In the genomic region with DNA sequence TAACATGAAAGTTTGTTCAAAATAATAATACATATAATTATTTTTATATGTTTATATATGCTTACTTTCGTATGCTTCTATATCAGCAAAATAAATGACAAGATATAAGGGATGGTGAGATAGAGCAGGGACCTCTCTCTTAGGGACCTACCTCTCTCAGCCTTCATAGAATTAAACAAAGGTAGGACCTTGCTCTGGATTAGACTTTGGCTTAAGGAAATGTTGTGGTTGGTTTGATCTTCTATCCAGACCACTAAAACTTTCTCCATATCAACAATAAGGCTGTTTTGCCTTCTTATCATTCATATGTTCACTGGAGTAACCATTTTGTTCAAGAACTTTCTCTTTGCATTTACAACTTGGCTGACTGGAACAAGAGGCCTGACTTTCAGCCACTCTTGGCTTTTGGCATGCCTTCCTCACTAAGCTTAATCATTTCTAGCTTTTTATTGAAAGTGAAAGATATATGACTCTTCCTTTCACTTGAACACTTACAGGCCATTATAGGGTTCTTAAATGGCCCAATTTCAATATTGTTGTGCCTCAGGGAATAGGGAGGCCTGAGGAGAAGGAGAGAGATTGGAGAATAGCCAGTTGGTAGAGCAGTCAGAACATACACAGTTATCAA, we compare ENCODE assay signal across 13 cellular contexts. TPM values are rescaled to one million over a fixed set of nuclear protein-coding genes. Genes with fewer than 3 reads are reported as not detected.
A peak's percentile ranks its signal among the peaks of the same experiment; 100 is the strongest.
DNase-seq lines count a peak whose midpoint lies in the region; ATAC-seq, FAIRE-seq and TF ChIP-seq lines count a peak whose summit lies in the region.
"Had no signal": no experiment of that assay in that cellular context is flagged by ENCODE, and none has a peak within 500 bp of the region (broad histone marks: within the 10 kb centered on the region; RNA-seq: fewer than 3 reads in every experiment).

No MANE protein-coding gene starts in this region.

- no peak overlapping the region for H3K23ac ChIP-seq in neuronal stem cell (ENCODE audit: low read depth, low read length, poor library complexity)

- peak; percentile 55 for ATAC-seq in GM18508 (IDR thresholded peaks at IDR 0.05; ENCODE audit: insufficient read depth, unreplicated experiment)
- ATAC-seq in GM19455 (IDR thresholded peaks at IDR 0.05; ENCODE audit: unreplicated experiment) = peak; percentile 70
- peak; percentile 73 for ATAC-seq in HG02973 (IDR thresholded peaks at IDR 0.05; ENCODE audit: unreplicated experiment)
- peak; percentile 42 for ATAC-seq in activated naive CD8-positive, alpha-beta T cell treated with anti-CD3 and anti-CD28 coated beads, Interleukin-2, amount 10 ng/mL, durations not matched to agents 7 days and 5 days (ENCODE audit: low read depth)

- H3K14ac ChIP-seq in neuronal stem cell (ENCODE audit: low read length) = no peak overlapping the region

- H3K9ac ChIP-seq in kidney (ENCODE audit: low read length in 2 of 2) = no peak overlapping the region
- no peak overlapping the region for H3K9ac ChIP-seq in neuronal stem cell (ENCODE audit: low read depth, low read length, poor library complexity)

- H2AFZ ChIP-seq in neuronal stem cell (ENCODE audit: low read length) = no peak overlapping the region

- H3K36me3 Mint-ChIP-seq in activated naive CD8-positive, alpha-beta T cell treated with anti-CD3 and anti-CD28 coated beads, Interleukin-2, amount 10 ng/mL, durations not matched to agents 7 days and 5 days = peaks cover 11% of the 10 kb centered on the region

- H4K8ac ChIP-seq in neuronal stem cell (ENCODE audit: low read depth, low read length) = no peak overlapping the region

- no peaks in the 10 kb centered on the region for H3K36me3 ChIP-seq in kidney (ENCODE audit: control insufficient read depth in 1 of 2, insufficient read depth in 2 of 2, low read length in 2 of 2)
- H3K36me3 ChIP-seq in neuronal stem cell (replicated peaks in 1 of 2; ENCODE audit: control insufficient read depth in 2 of 2, insufficient read depth in 2 of 2, low read length in 2 of 2) = no peaks in the 10 kb centered on the region
- H3K36me3 ChIP-seq: thoracic aorta had no signal

- POLR2A ChIA-PET in activated naive CD8-positive, alpha-beta T cell treated with anti-CD3 and anti-CD28 coated beads, Interleukin-2, amount 10 ng/mL, durations not matched to agents 7 days and 5 days (lab: Charles Lee) = no interaction called here

- no peaks in the 10 kb centered on the region for H3K9me3 ChIP-seq in kidney (ENCODE audit: control insufficient read depth in 1 of 2, low read length in 2 of 2)
- no peaks in the 10 kb centered on the region for H3K9me3 ChIP-seq in neuronal stem cell (replicated peaks in 1 of 2; ENCODE audit: control insufficient read depth in 2 of 2, insufficient read depth in 1 of 2, low read depth in 1 of 2, low read length in 2 of 2)
- H3K9me3 ChIP-seq: thoracic aorta had no signal

- no peak overlapping the region for H2BK15ac ChIP-seq in neuronal stem cell (ENCODE audit: low read length)

- peaks cover 2% of the 10 kb centered on the region for H3K27me3 Mint-ChIP-seq in activated naive CD8-positive, alpha-beta T cell treated with anti-CD3 and anti-CD28 coated beads, Interleukin-2, amount 10 ng/mL, durations not matched to agents 7 days and 5 days

- H2BK12ac ChIP-seq in neuronal stem cell (ENCODE audit: low read length) = no peak overlapping the region

- no CpG with 5 or more reads among the region's 1 CpG for WGBS in neuronal stem cell (ENCODE audit: extremely low coverage in 2 of 2, insufficient read length in 2 of 2, insufficient replicate concordance in 1 of 2), 2 donors

- intact Hi-C loops in kidney (cut with DNase I) = no loop called here

- no peak overlapping the region for H4K91ac ChIP-seq in neuronal stem cell (ENCODE audit: low read depth, low read length, poor library complexity)

- peak overlapping the region; percentile 28 for H3K4me3 Mint-ChIP-seq in activated naive CD8-positive, alpha-beta T cell treated with anti-CD3 and anti-CD28 coated beads, Interleukin-2, amount 10 ng/mL, durations not matched to agents 7 days and 5 days

- no peak overlapping the region for H3K18ac ChIP-seq in neuronal stem cell (ENCODE audit: low read length)

- H3K4me1 ChIP-seq in kidney (ENCODE audit: control insufficient read depth in 1 of 2, insufficient read depth in 1 of 2, low read depth in 1 of 2, low read length in 2 of 2) (peaks cover 3 to 4% of the 10 kb centered on the region in 2 donors), neuronal stem cell (ENCODE audit: control insufficient read depth in 2 of 2, insufficient read depth in 1 of 2, low read depth in 1 of 2, low read length in 2 of 2) (no peaks in the 10 kb centered on the region)

- peaks cover 23% of the 10 kb centered on the region for H3K4me1 Mint-ChIP-seq in activated naive CD8-positive, alpha-beta T cell treated with anti-CD3 and anti-CD28 coated beads, Interleukin-2, amount 10 ng/mL, durations not matched to agents 7 days and 5 days

- H3K4me3 ChIP-seq in kidney (ENCODE audit: low read length in 2 of 2) (peak overlapping the region in 1 of 2 donors; percentile 6), neuronal stem cell (ENCODE audit: low read length in 2 of 2) (no peak overlapping the region)
- H3K4me3 ChIP-seq: thoracic aorta had no signal

- no peaks in the 10 kb centered on the region for H3K79me1 ChIP-seq in neuronal stem cell (ENCODE audit: low read depth, low read length)

- H3K27ac ChIP-seq in kidney (ENCODE audit: low read depth in 2 of 2, low read length in 2 of 2) (peak overlapping the region in 1 of 2 donors; percentile 81), neuronal stem cell (replicated peaks; ENCODE audit: low read length) (no peak overlapping the region)
- H3K27ac ChIP-seq: thoracic aorta had no signal

- no peak for DNase-seq in activated naive CD8-positive, alpha-beta T cell treated with anti-CD3 and anti-CD28 coated beads, Interleukin-2, amount 10 ng/mL, durations not matched to agents 7 days and 5 days
- DNase-seq in NOMO-1 treated with dmso at 0.1 percent for 144 hours (lab: John Stamatoyannopoulos, UW; ENCODE audit: unreplicated experiment) (no peak), kidney (no peak), neuronal stem cell (ENCODE audit: low spot score) (no peak), NCI-H1436 treated with DMSO at 0.1 percent for 48 hours (lab: John Stamatoyannopoulos, UW) (no peak)
- DNase-seq: mammary epithelial cell; NCI-H446 treated with DMSO at 0.1 percent for 48 hours; stimulated activated CD4-positive, alpha-beta T cell treated with anti-CD3 and anti-CD28 coated beads, Interleukin-12 subunit alpha, Interleukin-12 subunit beta, amount 100 ng/mL, for 4 hours; T-helper 9 cell had no signal

- no peak overlapping the region for H3K4ac ChIP-seq in neuronal stem cell (ENCODE audit: low read length)

- H3K4me2 ChIP-seq in neuronal stem cell (ENCODE audit: insufficient read depth, low read length, poor library complexity, severe bottlenecking) = no peak overlapping the region

- H2AK5ac ChIP-seq in neuronal stem cell (ENCODE audit: low read depth, low read length) = no peak overlapping the region

- H2BK5ac ChIP-seq in neuronal stem cell (ENCODE audit: low read length) = no peak overlapping the region

- peak overlapping the region; percentile 37 for H3K27ac Mint-ChIP-seq in activated naive CD8-positive, alpha-beta T cell treated with anti-CD3 and anti-CD28 coated beads, Interleukin-2, amount 10 ng/mL, durations not matched to agents 7 days and 5 days

- no peaks in the 10 kb centered on the region for H3K27me3 ChIP-seq in neuronal stem cell (ENCODE audit: control insufficient read depth in 3 of 3, insufficient read depth in 3 of 3, low read depth in 1 of 3, low read length in 3 of 3)

- TF ChIP-seq CTCF in kidney (IDR thresholded peaks at IDR 0.05; ENCODE audit: borderline replicate concordance, extremely low read depth, insufficient read depth) = no peak

- H2BK120ac ChIP-seq in neuronal stem cell (ENCODE audit: low read depth, low read length) = no peak overlapping the region

- FAIRE-seq in kidney (lab: Jason Lieb, UNC) = no peak

- no peaks in the 10 kb centered on the region for H3K9me3 Mint-ChIP-seq in activated naive CD8-positive, alpha-beta T cell treated with anti-CD3 and anti-CD28 coated beads, Interleukin-2, amount 10 ng/mL, durations not matched to agents 7 days and 5 days

RNA-seq across cellular contexts. Expression of gene FRRS1, which starts 14.4 kb away (rescaled TPM):
- 1 to 10 TPM; 4.6 to 4.7 TPM for total RNA-seq in activated naive CD8-positive, alpha-beta T cell treated with anti-CD3 and anti-CD28 coated beads, Interleukin-2, amount 10 ng/mL, durations not matched to agents 7 days and 5 days
- total RNA-seq in kidney = 7.4 TPM
- 1.0 TPM for polyA plus RNA-seq in kidney (ENCODE audit: insufficient read depth, low read depth, low replicate concordance)
- polyA plus RNA-seq in neuronal stem cell (2013, experiment 1 of 2) = 2.0 TPM
- polyA plus RNA-seq in neuronal stem cell (2013, experiment 2 of 2) = 1.8 TPM
